Comparison of ENCODE assay signal across 32 cellular contexts in genomic region chr1:11568687-11569086, GRCh38.
DNase-seq lines count a peak whose midpoint lies in the region; ATAC-seq and TF ChIP-seq lines count a peak whose summit lies in the region.
"Had no signal": no experiment of that assay in that cellular context is flagged by ENCODE, and none has a peak within 500 bp of the region (broad histone marks: within the 10 kb centered on the region; RNA-seq: fewer than 3 reads in every experiment).

No MANE protein-coding gene starts in this region.

- H3K9me3 ChIP-seq in Karpas-422 (ENCODE audit: low read length) (no peaks in the 10 kb centered on the region), RWPE2 (ENCODE audit: severe bottlenecking) (no peaks in the 10 kb centered on the region)
- H3K9me3 ChIP-seq: A549, colonic mucosa, esophagus muscularis mucosa, stomach, tibial artery had no signal

- no peaks in the 10 kb centered on the region for H3K36me3 ChIP-seq in Karpas-422 (ENCODE audit: insufficient read depth, low read length)
- no peaks in the 10 kb centered on the region for H3K36me3 ChIP-seq in RWPE2 (ENCODE audit: low read depth)
- H3K36me3 ChIP-seq: cardiac muscle cell, colonic mucosa, esophagus muscularis mucosa, stomach, tibial artery had no signal

- H3K9ac ChIP-seq in Karpas-422 (ENCODE audit: low read length), result no peak overlapping the region

- H3K4me1 ChIP-seq in Karpas-422 (ENCODE audit: low read length), result peaks cover 66% of the 10 kb centered on the region
- H3K4me1 ChIP-seq in RWPE2 (ENCODE audit: insufficient read depth, poor library complexity, severe bottlenecking), result peaks cover 39% of the 10 kb centered on the region
- H3K4me1 ChIP-seq: A549, colonic mucosa, esophagus muscularis mucosa, foreskin keratinocyte, stomach, tibial artery had no signal

- TF ChIP-seq CTCF in RWPE2 (IDR thresholded peaks at IDR 0.05; ENCODE audit: poor library complexity, severe bottlenecking), result no peak

- H2AFZ ChIP-seq in Karpas-422 (ENCODE audit: low read length), result no peak overlapping the region
- H2AFZ ChIP-seq: GM23338 had no signal

- H3K4me3 ChIP-seq in Karpas-422 (ENCODE audit: low read length) (no peak overlapping the region), RWPE2 (ENCODE audit: severe bottlenecking) (no peak overlapping the region)
- H3K4me3 ChIP-seq: A549, cardiac muscle cell, colonic mucosa, esophagus muscularis mucosa, GM23338, stomach, tibial artery had no signal

- H3K4me2 ChIP-seq in Karpas-422 (ENCODE audit: low read depth, low read length, poor library complexity, severe bottlenecking), result peak overlapping the region; percentile 36
- H3K4me2 ChIP-seq: A549, GM23338 had no signal

- peak; percentile 82 for ATAC-seq in RWPE2 (ENCODE audit: low read depth)
- ATAC-seq in HG03520 (IDR thresholded peaks at IDR 0.05; ENCODE audit: unreplicated experiment), result no peak
- ATAC-seq in GM21381 (IDR thresholded peaks at IDR 0.05; ENCODE audit: unreplicated experiment), result no peak
- ATAC-seq: A549; effector memory CD8-positive, alpha-beta T cell; foreskin keratinocyte; GM23338; Right ventricle myocardium inferior had no signal

- H3K27ac ChIP-seq in Karpas-422 (ENCODE audit: low read length), result no peak overlapping the region
- peak overlapping the region; percentile 86 for H3K27ac ChIP-seq in RWPE2 (ENCODE audit: poor library complexity, severe bottlenecking)
- H3K27ac ChIP-seq: A549, cardiac muscle cell, colonic mucosa, esophagus muscularis mucosa, foreskin keratinocyte, stomach, tibial artery had no signal

- H3K27me3 ChIP-seq in Karpas-422 (ENCODE audit: low read length) (no peaks in the 10 kb centered on the region), RWPE2 (ENCODE audit: insufficient read depth, poor library complexity, severe bottlenecking) (no peaks in the 10 kb centered on the region)
- H3K27me3 ChIP-seq: cardiac muscle cell, colonic mucosa had no signal

- H3K79me2 ChIP-seq in Karpas-422 (ENCODE audit: low read length), result no peaks in the 10 kb centered on the region

- H3K9me2 ChIP-seq in Karpas-422 (replicated peaks; ENCODE audit: insufficient read depth, low read length), result no peaks in the 10 kb centered on the region

- DNase-seq in DMS153 (lab: John Stamatoyannopoulos, UW) (peak; percentile 55), Karpas-422 (no peak), RWPE2 (ENCODE audit: low spot score) (no peak), glomerular visceral epithelial cell (ENCODE audit: extremely low spot score) (peak; percentile 39), amniotic stem cell (lab: John Stamatoyannopoulos, UW) (no peak)
- DNase-seq in activated CD4-positive, alpha-beta T cell treated with anti-CD3 and anti-CD28 coated beads, Interleukin-2, amount 50 U/mL, for 1 hour, result no peak
- DNase-seq: activated CD4-positive, alpha-beta T cell treated with anti-CD3 and anti-CD28 coated beads for 48 hours; activated gamma-delta T cell; activated T-cell treated with anti-CD3 and anti-CD28 coated beads, Interleukin-2, amount 50 U/mL, for 1 hour; CD4-positive, alpha-beta memory T cell; colonic mucosa; effector memory CD8-positive, alpha-beta T cell; IMR-90; naive B cell; NCI-H1417; NCI-H2107; NCI-H446 treated with DMSO at 0.1 percent for 48 hours; NCI-H82; nucleus accumbens; stimulated activated CD4-positive, alpha-beta T cell treated with anti-CD3 and anti-CD28 coated beads, Interleukin-1b, Interleukin-23, amount 100 ng/mL, for 48 hours; stomach; T-helper 9 cell; tibial artery; WERI-Rb-1 had no signal

- H4K20me1 ChIP-seq in Karpas-422 (ENCODE audit: insufficient read depth, low read depth, low read length), result no peaks in the 10 kb centered on the region; the same call in 1 of the 2 replicates

Comparison
In these comparisons a context has a peak if more than half of its experiments do, and no peak if none do; other contexts are left out.
1. DNase-seq: peak in DMS153 (single experiment) and glomerular visceral epithelial cell (single experiment); none in Karpas-422 (single experiment), RWPE2 (single experiment), amniotic stem cell (single experiment) and activated CD4-positive, alpha-beta T cell treated with anti-CD3 and anti-CD28 coated beads, Interleukin-2, amount 50 U/mL, for 1 hour (single experiment).